Comparison of ENCODE assay signal across 16 cellular contexts in genomic region chr10:33664070-33664469, GRCh38.
A peak's percentile ranks its signal among the peaks of the same experiment; 100 is the strongest.
DNase-seq lines count a peak whose midpoint lies in the region; TF ChIP-seq lines count a peak whose summit lies in the region.
"Had no signal": no experiment of that assay in that cellular context is flagged by ENCODE, and none has a peak within 500 bp of the region (broad histone marks: within the 10 kb centered on the region; RNA-seq: fewer than 3 reads in every experiment).

No MANE protein-coding gene starts in this region.

- TF ChIP-seq CTCF in foreskin fibroblast (IDR thresholded peaks at IDR 0.05; ENCODE audit: low read depth, low read length) = no peak

- no peak overlapping the region for H3K4me3 ChIP-seq in foreskin fibroblast (ENCODE audit: low read depth in 1 of 2, low read length in 2 of 2)

- DNase-seq in AG08395 (ENCODE audit: low spot score) (peak; percentile 24), DMS 273 treated with DMSO at 0.1 percent for 48 hours (lab: John Stamatoyannopoulos, UW) (peak; percentile 32), RPMI7951 (ENCODE audit: low read depth) (peak; percentile 95), foreskin fibroblast (peak; percentile 26 to 53), CD1c-positive myeloid dendritic cell (ENCODE audit: extremely low spot score) (no peak), OCI-M1 (lab: John Stamatoyannopoulos, UW) (no peak), HCEC 1CT (no peak)
- DNase-seq in activated effector memory CD4-positive, alpha-beta T cell treated with anti-CD3 and anti-CD28 coated beads, Interleukin-2, amount 50 U/mL, for 16 hours = no peak
- DNase-seq: BE2C; CD8-positive, alpha-beta memory T cell; H9; NCI-H1105; NCI-H187; NCI-H446; PC-3; SHP77 treated with DMSO at 0.1 percent for 48 hours had no signal

Comparison
In these comparisons a context has a peak if more than half of its experiments do, and no peak if none do; other contexts are left out.
1. DNase-seq: peak in AG08395 (single experiment), DMS 273 treated with DMSO at 0.1 percent for 48 hours (single experiment), RPMI7951 (single experiment) and foreskin fibroblast (2 of 2); none in CD1c-positive myeloid dendritic cell (single experiment), OCI-M1 (single experiment), HCEC 1CT (single experiment) and activated effector memory CD4-positive, alpha-beta T cell treated with anti-CD3 and anti-CD28 coated beads, Interleukin-2, amount 50 U/mL, for 16 hours (single experiment).